Comparison of ENCODE assay signal across 17 cellular contexts in the genomic region with DNA sequence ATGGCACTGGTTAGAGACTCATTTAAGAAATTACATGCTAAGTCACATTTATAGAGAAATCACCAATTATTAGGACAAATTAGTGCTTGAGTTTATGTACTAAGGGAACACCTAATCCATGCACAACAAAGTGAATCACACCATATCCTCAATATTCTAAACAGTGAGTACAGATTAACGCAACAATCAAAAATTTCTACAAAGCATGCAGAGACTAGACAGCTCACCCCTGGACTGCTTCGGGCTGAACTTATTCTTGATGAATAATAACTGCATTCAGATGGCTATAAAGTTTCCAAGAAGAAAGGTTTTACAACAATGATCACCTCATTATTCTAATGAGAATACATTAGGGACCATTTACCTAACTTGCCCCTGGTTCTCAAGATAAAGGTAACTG.
"Had no signal": no experiment of that assay in that cellular context is flagged by ENCODE, and none has a peak within 500 bp of the region (broad histone marks: within the 10 kb centered on the region; RNA-seq: fewer than 3 reads in every experiment).

No MANE protein-coding gene starts in this region.

- H3K4me1 Mint-ChIP-seq: natural killer cell, neural crest cell had no signal

- ATAC-seq: gastroesophageal sphincter, left cardiac atrium, mucosa of descending colon, natural killer cell, pancreas, right cardiac atrium had no signal

- H3K27ac ChIP-seq: gastroesophageal sphincter, pancreas had no signal

- H3K36me3 ChIP-seq: gastroesophageal sphincter, pancreas had no signal

- H3K9me3 Mint-ChIP-seq: dendritic cell treated with granulocyte-macrophage colony-stimulating factor and Interleukin-4, amounts not matched to agents 40 ng/mL and 50 ng/mL, for 4 days; natural killer cell; neural crest cell had no signal

- H3K27ac Mint-ChIP-seq: dendritic cell treated with granulocyte-macrophage colony-stimulating factor and Interleukin-4, amounts not matched to agents 40 ng/mL and 50 ng/mL, for 4 days; natural killer cell; progenitor cell of endocrine pancreas had no signal

- H3K4me3 ChIP-seq: gastroesophageal sphincter, mucosa of descending colon, pancreas had no signal

- H3K4me3 Mint-ChIP-seq: dendritic cell treated with granulocyte-macrophage colony-stimulating factor and Interleukin-4, amounts not matched to agents 40 ng/mL and 50 ng/mL, for 4 days; natural killer cell; neural crest cell had no signal

- H3K27me3 ChIP-seq: gastroesophageal sphincter, pancreas had no signal

- H3K9me3 ChIP-seq: gastroesophageal sphincter, mucosa of descending colon, pancreas had no signal

- H3K4me1 ChIP-seq: pancreas had no signal

- H3K36me3 Mint-ChIP-seq: natural killer cell had no signal

- DNase-seq: cerebellar nuclear complex; glutamatergic neuron; kidney; left cardiac atrium; mucosa of descending colon; natural killer cell; nucleus accumbens; pancreas; right cardiac atrium; small intestine; stimulated activated CD4-positive, alpha-beta T cell treated with anti-CD3 and anti-CD28 coated beads, Interleukin-2, amount 100 ng/mL, for 48 hours; stimulated activated naive CD4-positive, alpha-beta T cell treated with Interleukin-2 at 50 U/mL for 16 hours; trophoblast cell had no signal

- H3K27me3 Mint-ChIP-seq: dendritic cell treated with granulocyte-macrophage colony-stimulating factor and Interleukin-4, amounts not matched to agents 40 ng/mL and 50 ng/mL, for 4 days; progenitor cell of endocrine pancreas had no signal
